ENCODE assay signal across 10 cellular contexts in genomic region chr9:98374385-98375051, GRCh38.
A peak's percentile ranks its signal among the peaks of the same experiment; 100 is the strongest.
DNase-seq lines count a peak whose midpoint lies in the region; ATAC-seq and TF ChIP-seq lines count a peak whose summit lies in the region.
"Had no signal": no experiment of that assay in that cellular context is flagged by ENCODE, and none has a peak within 500 bp of the region (broad histone marks: within the 10 kb centered on the region; RNA-seq: fewer than 3 reads in every experiment).

No MANE protein-coding gene starts in this region.

- H3K79me2 ChIP-seq in hepatocyte: no peaks in the 10 kb centered on the region

- 19% methylated on average over 10 of the region's 10 CpGs for WGBS in hepatocyte (ENCODE audit: low lambda C conversion rate, missing lambda C conversion rate)
- 35 to 57% methylated on average over 4 to 10 of the region's 10 CpGs for WGBS in transverse colon (ENCODE audit: low coverage in 1 of 2), 2 donors

- TF ChIP-seq EP300 in transverse colon (IDR thresholded peaks at IDR 0.05; ENCODE audit: low read depth): no peak

- peak; percentile 57 to 96 for DNase-seq in cardiac muscle cell (ENCODE audit: low read depth in 1 of 2, low spot score in 1 of 2)
- DNase-seq in right atrium auricular region (ENCODE audit: low spot score): no peak
- DNase-seq in T1000 (lab: John Stamatoyannopoulos, UW): peak; percentile 7
- peak; percentile 90 for DNase-seq in hepatocyte (ENCODE audit: low spot score)
- DNase-seq in transverse colon: peak; percentile 42
- no peak for DNase-seq in NCI-H69 (lab: John Stamatoyannopoulos, UW)
- no peak for DNase-seq in cerebellar nuclear complex (lab: John Stamatoyannopoulos, UW)
- no peak for DNase-seq in activated CD8-positive, alpha-beta memory T cell treated with anti-CD3 and anti-CD28 coated beads, Interleukin-2, amount 10 ng/mL, durations not matched to agents 7 days and 5 days
- DNase-seq: activated naive CD8-positive, alpha-beta T cell treated with anti-CD3 and anti-CD28 coated beads, Interleukin-2, amount 10 ng/mL, durations not matched to agents 7 days and 5 days; NCI-H1417 had no signal

- H3K27ac ChIP-seq in cardiac muscle cell (peak overlapping the region; percentile 59), right atrium auricular region (no peak overlapping the region), hepatocyte (peak overlapping the region; percentile 91), transverse colon (no peak overlapping the region)

- no peak overlapping the region for H3K4me3 Mint-ChIP-seq in activated CD8-positive, alpha-beta memory T cell treated with anti-CD3 and anti-CD28 coated beads, Interleukin-2, amount 10 ng/mL, durations not matched to agents 7 days and 5 days
- H3K4me3 Mint-ChIP-seq: activated naive CD8-positive, alpha-beta T cell treated with anti-CD3 and anti-CD28 coated beads, Interleukin-2, amount 10 ng/mL, durations not matched to agents 7 days and 5 days had no signal

- no peak for TF ChIP-seq POLR2A in transverse colon (IDR thresholded peaks at IDR 0.05)

- no peaks in the 10 kb centered on the region for H3K9me2 ChIP-seq in hepatocyte (replicated peaks; ENCODE audit: insufficient read depth)

- no peak for ATAC-seq in activated CD8-positive, alpha-beta memory T cell treated with anti-CD3 and anti-CD28 coated beads, Interleukin-2, amount 10 ng/mL, durations not matched to agents 7 days and 5 days

- CTCF ChIA-PET in activated CD8-positive, alpha-beta memory T cell treated with anti-CD3 and anti-CD28 coated beads, Interleukin-2, amount 10 ng/mL, durations not matched to agents 7 days and 5 days (lab: Charles Lee): interaction anchor here (1.1 kb wide), 1 partner anchor 401 kb away, joined by 4 read pairs; no protein-coding TSS in a partner anchor

- H3K27me3 Mint-ChIP-seq in activated CD8-positive, alpha-beta memory T cell treated with anti-CD3 and anti-CD28 coated beads, Interleukin-2, amount 10 ng/mL, durations not matched to agents 7 days and 5 days: peaks cover 5% of the 10 kb centered on the region

- H3K4me2 ChIP-seq in hepatocyte: peak overlapping the region; percentile 29

- TF ChIP-seq CTCF in cardiac muscle cell (IDR thresholded peaks at IDR 0.05; ENCODE audit: low read depth, low read length): no peak
- TF ChIP-seq CTCF in right atrium auricular region (IDR thresholded peaks at IDR 0.05): no peak
- no peak for TF ChIP-seq CTCF in hepatocyte (IDR thresholded peaks at IDR 0.05; ENCODE audit: poor library complexity)
- no peak for TF ChIP-seq CTCF in transverse colon (IDR thresholded peaks at IDR 0.05)

- H2AFZ ChIP-seq in hepatocyte: no peak overlapping the region

- H3K36me3 Mint-ChIP-seq in activated CD8-positive, alpha-beta memory T cell treated with anti-CD3 and anti-CD28 coated beads, Interleukin-2, amount 10 ng/mL, durations not matched to agents 7 days and 5 days: no peaks in the 10 kb centered on the region
- H3K36me3 Mint-ChIP-seq: activated naive CD8-positive, alpha-beta T cell treated with anti-CD3 and anti-CD28 coated beads, Interleukin-2, amount 10 ng/mL, durations not matched to agents 7 days and 5 days had no signal

- no peaks in the 10 kb centered on the region for H3K36me3 ChIP-seq in cardiac muscle cell
- no peaks in the 10 kb centered on the region for H3K36me3 ChIP-seq in right atrium auricular region
- no peaks in the 10 kb centered on the region for H3K36me3 ChIP-seq in hepatocyte (replicated peaks; ENCODE audit: insufficient read depth, low read depth)
- H3K36me3 ChIP-seq in transverse colon: no peaks in the 10 kb centered on the region

- H4K20me1 ChIP-seq in hepatocyte (ENCODE audit: insufficient read depth, poor library complexity, severe bottlenecking): no peaks in the 10 kb centered on the region

- H3K9me3 Mint-ChIP-seq in activated CD8-positive, alpha-beta memory T cell treated with anti-CD3 and anti-CD28 coated beads, Interleukin-2, amount 10 ng/mL, durations not matched to agents 7 days and 5 days (ENCODE audit: low read depth): no peaks in the 10 kb centered on the region
- H3K9me3 Mint-ChIP-seq: activated naive CD8-positive, alpha-beta T cell treated with anti-CD3 and anti-CD28 coated beads, Interleukin-2, amount 10 ng/mL, durations not matched to agents 7 days and 5 days had no signal

- peaks cover 22% of the 10 kb centered on the region for H3K4me1 ChIP-seq in cardiac muscle cell (ENCODE audit: low read depth)
- peaks cover 0 to 5% of the 10 kb centered on the region in 2 donors for H3K4me1 ChIP-seq in right atrium auricular region
- H3K4me1 ChIP-seq in hepatocyte (ENCODE audit: insufficient read depth): peaks cover 19% of the 10 kb centered on the region
- no peaks in the 10 kb centered on the region for H3K4me1 ChIP-seq in transverse colon

- in situ Hi-C loops in transverse colon (cut with MboI; ENCODE audit: low pct_ligation_motif_present in 1 of 4, low pct_unique_long_range_greater_than_20kb in 1 of 4, low sequenced_read_pairs in 3 of 4): no loop called here

- H3K9me3 ChIP-seq in cardiac muscle cell (ENCODE audit: low read depth) (no peaks in the 10 kb centered on the region), right atrium auricular region (no peaks in the 10 kb centered on the region), hepatocyte (ENCODE audit: low read depth) (no peaks in the 10 kb centered on the region), transverse colon (no peaks in the 10 kb centered on the region)

- no peaks in the 10 kb centered on the region for H3K4me1 Mint-ChIP-seq in activated CD8-positive, alpha-beta memory T cell treated with anti-CD3 and anti-CD28 coated beads, Interleukin-2, amount 10 ng/mL, durations not matched to agents 7 days and 5 days
- H3K4me1 Mint-ChIP-seq: activated naive CD8-positive, alpha-beta T cell treated with anti-CD3 and anti-CD28 coated beads, Interleukin-2, amount 10 ng/mL, durations not matched to agents 7 days and 5 days had no signal

- H3K4me3 ChIP-seq in cardiac muscle cell (no peak overlapping the region), right atrium auricular region (no peak overlapping the region), hepatocyte (no peak overlapping the region), transverse colon (no peak overlapping the region)

- no peak overlapping the region for H3K27ac Mint-ChIP-seq in activated CD8-positive, alpha-beta memory T cell treated with anti-CD3 and anti-CD28 coated beads, Interleukin-2, amount 10 ng/mL, durations not matched to agents 7 days and 5 days
- H3K27ac Mint-ChIP-seq: activated naive CD8-positive, alpha-beta T cell treated with anti-CD3 and anti-CD28 coated beads, Interleukin-2, amount 10 ng/mL, durations not matched to agents 7 days and 5 days had no signal

- intact Hi-C loops in transverse colon (cut with DNase I; ENCODE audit: low total_unique reads): no loop called here

- no peaks in the 10 kb centered on the region for H3K27me3 ChIP-seq in cardiac muscle cell
- no peaks in the 10 kb centered on the region for H3K27me3 ChIP-seq in right atrium auricular region
- H3K27me3 ChIP-seq in hepatocyte: no peaks in the 10 kb centered on the region
- no peaks in the 10 kb centered on the region for H3K27me3 ChIP-seq in transverse colon

Comparison
In these comparisons a context has a peak if more than half of its experiments do, and no peak if none do; other contexts are left out.
1. DNase-seq: peak in cardiac muscle cell (2 of 2), T1000 (single experiment), hepatocyte (single experiment) and transverse colon (single experiment); none in right atrium auricular region (single experiment), NCI-H69 (single experiment), cerebellar nuclear complex (0 of 2) and activated CD8-positive, alpha-beta memory T cell treated with anti-CD3 and anti-CD28 coated beads, Interleukin-2, amount 10 ng/mL, durations not matched to agents 7 days and 5 days (single experiment).
2. H3K27ac ChIP-seq: peak in cardiac muscle cell (single experiment) and hepatocyte (single experiment); none in right atrium auricular region (0 of 2) and transverse colon (0 of 4).